Comparison of ENCODE assay signal across 1 cellular context in genomic region chr11:536841-537621, GRCh38.
A peak's percentile ranks its signal among the peaks of the same experiment; 100 is the strongest.
TF ChIP-seq lines count a peak whose summit lies in the region.

Gene LRRC56 (plus strand): TSS chr11:537527. CDS start chr11:540685, 3,158 bp downstream.

TF ChIP-seq in K562, 482 proteins besides CTCF, POLR2A, EP300 and RAD21 (continued from another document and continues in another):
- TF ChIP-seq REST (CRISPR knock-in tag; IDR thresholded peaks at IDR 0.05; ENCODE audit: low read depth) (no peak), ATF6 (CRISPR knock-in tag; IDR thresholded peaks at IDR 0.05) (no peak), EP400 (IDR thresholded peaks at IDR 0.05) (peak; percentile 58; the same call in 1 of the 2 replicates), HMG20A (CRISPR knock-in tag; conservative IDR thresholded peaks at IDR 0.05) (no peak), ZC3H4 (CRISPR knock-in tag; IDR thresholded peaks at IDR 0.05; ENCODE audit: borderline replicate concordance) (peak; percentile 73; the same call in 1 of the 2 replicates), SP2 (IDR thresholded peaks at IDR 0.05; ENCODE audit: extremely low read depth, low read depth, low read length, poor library complexity, severe bottlenecking) (no peak), PML (IDR thresholded peaks at IDR 0.05; ENCODE audit: low read length) (no peak), ZNF174 (CRISPR knock-in tag; IDR thresholded peaks at IDR 0.05) (no peak), OTX1 (CRISPR knock-in tag; IDR thresholded peaks at IDR 0.05) (no peak), KDM5B (IDR thresholded peaks at IDR 0.05; ENCODE audit: insufficient replicate concordance, low read depth, low read length) (no peak), PCBP2 (IDR thresholded peaks at IDR 0.05; ENCODE audit: low read depth, low read length, poor library complexity, severe bottlenecking) (no peak), ZNF23 (CRISPR knock-in tag; IDR thresholded peaks at IDR 0.05) (no peak), HSF4 (CRISPR knock-in tag; IDR thresholded peaks at IDR 0.05; ENCODE audit: borderline replicate concordance) (no peak), CREBBP (IDR thresholded peaks at IDR 0.05; ENCODE audit: low read depth, low read length) (no peak), THAP12 (CRISPR knock-in tag; IDR thresholded peaks at IDR 0.05) (no peak), THAP7 (CRISPR knock-in tag; IDR thresholded peaks at IDR 0.05) (no peak), RB1 (IDR thresholded peaks at IDR 0.05; ENCODE audit: low read depth) (peak; percentile 41; the same call in 1 of the 2 replicates), ZBTB1 (CRISPR knock-in tag; IDR thresholded peaks at IDR 0.05; ENCODE audit: borderline replicate concordance, low read depth) (no peak), BRD9 (IDR thresholded peaks at IDR 0.05; ENCODE audit: low read depth, partially characterized antibody) (no peak), YBX1 (IDR thresholded peaks at IDR 0.05) (no peak), E2F1 (CRISPR knock-in tag; IDR thresholded peaks at IDR 0.05) (no peak), EGR1 (conservative IDR thresholded peaks at IDR 0.05) (peak; percentile 94), MYBL2 (IDR thresholded peaks at IDR 0.05; ENCODE audit: low read depth) (no peak), MYBL2 (CRISPR knock-in tag; IDR thresholded peaks at IDR 0.05; ENCODE audit: borderline replicate concordance) (no peak), ZNF398 (CRISPR knock-in tag; IDR thresholded peaks at IDR 0.05) (no peak), CLOCK (CRISPR knock-in tag; IDR thresholded peaks at IDR 0.05; ENCODE audit: borderline replicate concordance) (peak; percentile 92), NONO (IDR thresholded peaks at IDR 0.05; ENCODE audit: low read depth in 2 of 2, low read length in 1 of 2) (no peak), XRCC5 (IDR thresholded peaks at IDR 0.05; ENCODE audit: low read depth, low read length) (no peak), NFRKB (IDR thresholded peaks at IDR 0.05; ENCODE audit: low read depth) (no peak), KAT2B (IDR thresholded peaks at IDR 0.05; ENCODE audit: low read depth, low read length) (no peak), ATF2 (CRISPR knock-in tag; IDR thresholded peaks at IDR 0.05) (no peak), ZNF583 (CRISPR knock-in tag; IDR thresholded peaks at IDR 0.05) (no peak), ATF4 (CRISPR knock-in tag; IDR thresholded peaks at IDR 0.05) (no peak), ZNF507 (tag; conservative IDR thresholded peaks at IDR 0.05) (no peak), HLTF (IDR thresholded peaks at IDR 0.05) (no peak), FOXA3 (CRISPR knock-in tag; conservative IDR thresholded peaks at IDR 0.05 in 1 of 2, IDR thresholded peaks at IDR 0.05 in 1 of 2) (no peak), FOXM1 (IDR thresholded peaks at IDR 0.05; ENCODE audit: low read depth) (no peak), FOXM1 (CRISPR knock-in tag; IDR thresholded peaks at IDR 0.05; ENCODE audit: low read depth) (no peak), NCOA2 (IDR thresholded peaks at IDR 0.05; ENCODE audit: partially characterized antibody in 2 of 2) (no peak), HEY1 (CRISPR knock-in tag; IDR thresholded peaks at IDR 0.05; ENCODE audit: borderline replicate concordance) (no peak), NR0B1 (IDR thresholded peaks at IDR 0.05; ENCODE audit: partially characterized antibody) (no peak), YY1 (IDR thresholded peaks at IDR 0.05; ENCODE audit: borderline replicate concordance in 1 of 3, control insufficient read depth in 1 of 3, extremely low read depth in 1 of 3, insufficient read depth in 3 of 3, insufficient read length in 1 of 3, insufficient replicate concordance in 2 of 3, low read depth in 1 of 3, low read length in 2 of 3) (peak in 1 of 3 experiments; percentile 46), HNRNPUL1 (IDR thresholded peaks at IDR 0.05; ENCODE audit: low read length) (no peak), KHSRP (IDR thresholded peaks at IDR 0.05) (no peak)
